In genomic region chr16:66427451-66427860, GRCh38 we compare ENCODE assay signal across 1 cellular context.
TF ChIP-seq lines count a peak whose summit lies in the region.

No MANE protein-coding gene starts in this region.

TF ChIP-seq in A549, 52 proteins besides CTCF, POLR2A, EP300 and RAD21 (continued from another document):
- TF ChIP-seq, protein P1, sequence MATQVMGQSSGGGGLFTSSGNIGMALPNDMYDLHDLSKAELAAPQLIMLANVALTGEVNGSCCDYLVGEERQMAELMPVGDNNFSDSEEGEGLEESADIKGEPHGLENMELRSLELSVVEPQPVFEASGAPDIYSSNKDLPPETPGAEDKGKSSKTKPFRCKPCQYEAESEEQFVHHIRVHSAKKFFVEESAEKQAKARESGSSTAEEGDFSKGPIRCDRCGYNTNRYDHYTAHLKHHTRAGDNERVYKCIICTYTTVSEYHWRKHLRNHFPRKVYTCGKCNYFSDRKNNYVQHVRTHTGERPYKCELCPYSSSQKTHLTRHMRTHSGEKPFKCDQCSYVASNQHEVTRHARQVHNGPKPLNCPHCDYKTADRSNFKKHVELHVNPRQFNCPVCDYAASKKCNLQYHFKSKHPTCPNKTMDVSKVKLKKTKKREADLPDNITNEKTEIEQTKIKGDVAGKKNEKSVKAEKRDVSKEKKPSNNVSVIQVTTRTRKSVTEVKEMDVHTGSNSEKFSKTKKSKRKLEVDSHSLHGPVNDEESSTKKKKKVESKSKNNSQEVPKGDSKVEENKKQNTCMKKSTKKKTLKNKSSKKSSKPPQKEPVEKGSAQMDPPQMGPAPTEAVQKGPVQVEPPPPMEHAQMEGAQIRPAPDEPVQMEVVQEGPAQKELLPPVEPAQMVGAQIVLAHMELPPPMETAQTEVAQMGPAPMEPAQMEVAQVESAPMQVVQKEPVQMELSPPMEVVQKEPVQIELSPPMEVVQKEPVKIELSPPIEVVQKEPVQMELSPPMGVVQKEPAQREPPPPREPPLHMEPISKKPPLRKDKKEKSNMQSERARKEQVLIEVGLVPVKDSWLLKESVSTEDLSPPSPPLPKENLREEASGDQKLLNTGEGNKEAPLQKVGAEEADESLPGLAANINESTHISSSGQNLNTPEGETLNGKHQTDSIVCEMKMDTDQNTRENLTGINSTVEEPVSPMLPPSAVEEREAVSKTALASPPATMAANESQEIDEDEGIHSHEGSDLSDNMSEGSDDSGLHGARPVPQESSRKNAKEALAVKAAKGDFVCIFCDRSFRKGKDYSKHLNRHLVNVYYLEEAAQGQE (IDR thresholded peaks at IDR 0.05): no peak
- TF ChIP-seq HOXA7 (CRISPR knock-in tag; IDR thresholded peaks at IDR 0.05) (no peak), RCOR1 (IDR thresholded peaks at IDR 0.05; ENCODE audit: low read depth, low read length) (no peak)
- TF ChIP-seq, protein P2, sequence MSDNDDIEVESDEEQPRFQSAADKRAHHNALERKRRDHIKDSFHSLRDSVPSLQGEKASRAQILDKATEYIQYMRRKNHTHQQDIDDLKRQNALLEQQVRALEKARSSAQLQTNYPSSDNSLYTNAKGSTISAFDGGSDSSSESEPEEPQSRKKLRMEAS (IDR thresholded peaks at IDR 0.05): no peak
